Comparison of ENCODE assay signal across 1 cellular context in the genomic region with DNA sequence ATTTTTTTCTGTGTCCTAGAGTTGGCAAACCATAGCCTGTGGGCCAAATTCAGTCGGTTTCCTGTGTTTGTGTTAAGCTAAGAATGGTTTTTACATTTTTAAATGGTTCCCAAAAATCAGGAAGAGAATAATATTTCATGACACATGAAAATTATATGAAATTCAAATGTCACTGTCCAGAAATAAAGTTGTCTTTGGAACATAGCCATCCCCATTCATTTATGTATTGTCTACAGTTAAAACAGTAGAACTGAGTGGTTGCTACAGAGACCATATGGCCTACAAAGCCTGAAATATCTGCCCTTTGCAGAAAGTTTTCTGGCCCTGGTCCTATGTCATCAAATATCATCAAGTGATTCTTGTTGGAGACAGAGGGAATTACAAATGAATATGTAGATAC.
TF ChIP-seq lines count a peak whose summit lies in the region.

No MANE protein-coding gene starts in this region.

TF ChIP-seq in IMR-90, 13 proteins besides CTCF, POLR2A, EP300 and RAD21 (continued from another document):
- TF ChIP-seq MAFK (IDR thresholded peaks at IDR 0.05; ENCODE audit: low read depth, low read length) (no peak), FOS (IDR thresholded peaks at IDR 0.05; ENCODE audit: low read depth, low read length) (no peak), MXI1 (IDR thresholded peaks at IDR 0.05; ENCODE audit: borderline replicate concordance, low read depth, low read length) (no peak), CHD1 (IDR thresholded peaks at IDR 0.05; ENCODE audit: low read depth, low read length) (no peak), NFE2L2 (IDR thresholded peaks at IDR 0.05; ENCODE audit: low read depth, low read length) (no peak)
- TF ChIP-seq, protein P1, sequence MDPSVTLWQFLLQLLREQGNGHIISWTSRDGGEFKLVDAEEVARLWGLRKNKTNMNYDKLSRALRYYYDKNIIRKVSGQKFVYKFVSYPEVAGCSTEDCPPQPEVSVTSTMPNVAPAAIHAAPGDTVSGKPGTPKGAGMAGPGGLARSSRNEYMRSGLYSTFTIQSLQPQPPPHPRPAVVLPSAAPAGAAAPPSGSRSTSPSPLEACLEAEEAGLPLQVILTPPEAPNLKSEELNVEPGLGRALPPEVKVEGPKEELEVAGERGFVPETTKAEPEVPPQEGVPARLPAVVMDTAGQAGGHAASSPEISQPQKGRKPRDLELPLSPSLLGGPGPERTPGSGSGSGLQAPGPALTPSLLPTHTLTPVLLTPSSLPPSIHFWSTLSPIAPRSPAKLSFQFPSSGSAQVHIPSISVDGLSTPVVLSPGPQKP (IDR thresholded peaks at IDR 0.05; ENCODE audit: borderline replicate concordance, low read depth, low read length): no peak
TF ChIP-seq in IMR-90: peak in this region for 0.
